ENCODE assay signal across 8 cellular contexts in genomic region chr7:150988230-150989226, GRCh38. TPM values are rescaled to one million over a fixed set of nuclear protein-coding genes. Genes with fewer than 3 reads are reported as not detected.
DNase-seq lines count a peak whose midpoint lies in the region; ATAC-seq lines count a peak whose summit lies in the region.

No MANE protein-coding gene starts in this region.

- POLR2A ChIA-PET in activated CD4-positive, alpha-beta memory T cell treated with anti-CD3 and anti-CD28 coated beads for 36 hours (lab: Charles Lee), result no interaction called here

- H3K27ac ChIP-seq in ectodermal cell (ENCODE audit: insufficient read depth, low read depth, low read length, poor library complexity, severe bottlenecking), result no peak overlapping the region

- no peaks in the 10 kb centered on the region for H3K27me3 ChIP-seq in ectodermal cell (ENCODE audit: control insufficient read depth, insufficient read depth, low read length, poor library complexity, severe bottlenecking)

- peaks cover 22% of the 10 kb centered on the region for H3K4me1 Mint-ChIP-seq in activated CD4-positive, alpha-beta memory T cell treated with anti-CD3 and anti-CD28 coated beads for 36 hours (ENCODE audit: low read depth)
- peaks cover 10 to 19% of the 10 kb centered on the region in 2 donors for H3K4me1 Mint-ChIP-seq in stimulated activated naive B cell treated with anti-CD40 and anti-IgM and Interleukin-4, amounts not matched to agents 10 μg/mL and 1 μg/mL and 100 μg/mL, for 72 hours

- no peaks in the 10 kb centered on the region for H3K36me3 ChIP-seq in ectodermal cell (ENCODE audit: control insufficient read depth, insufficient read depth, low read length)

- H3K4me1 ChIP-seq in ectodermal cell (ENCODE audit: control insufficient read depth, insufficient read depth, low read length), result peaks cover 6% of the 10 kb centered on the region

- DNase-seq in NK-92 treated with Interleukin-12 subunit alpha and Interleukin-12 subunit beta, amount 100 ng/mL, for 24 hours (lab: John Stamatoyannopoulos, UW), result peak; percentile 21
- DNase-seq in NK-92 (lab: John Stamatoyannopoulos, UW; ENCODE audit: unreplicated experiment) (no peak), NCI-H2227 (lab: John Stamatoyannopoulos, UW; ENCODE audit: unreplicated experiment) (peak; percentile 96), medulla oblongata (ENCODE audit: extremely low spot score) (peak; percentile 66)
- peak; percentile 79 for DNase-seq in activated CD4-positive, alpha-beta memory T cell treated with anti-CD3 and anti-CD28 coated beads for 36 hours
- DNase-seq in stimulated activated naive B cell treated with anti-CD40 and anti-IgM and Interleukin-4, amounts not matched to agents 10 μg/mL and 1 μg/mL and 100 μg/mL, for 72 hours, result no peak

- H3K4me3 ChIP-seq in ectodermal cell (ENCODE audit: insufficient read depth, low read depth, low read length), result peak overlapping the region; percentile 23

- ATAC-seq in stimulated activated naive B cell treated with anti-CD40 and anti-IgM and Interleukin-4, amounts not matched to agents 10 μg/mL and 1 μg/mL and 100 μg/mL, for 72 hours (replicated peaks), result peak; percentile 63 to 70
- ATAC-seq in GM21825 (IDR thresholded peaks at IDR 0.05; ENCODE audit: unreplicated experiment), result no peak

- intact Hi-C loops in activated CD4-positive, alpha-beta memory T cell treated with anti-CD3 and anti-CD28 coated beads for 36 hours (cut with micrococcal nuclease), result loop anchor here (1.0 kb wide), 2 partner anchors 90 to 210 kb away; no protein-coding TSS in a partner anchor

- H3K36me3 Mint-ChIP-seq in activated CD4-positive, alpha-beta memory T cell treated with anti-CD3 and anti-CD28 coated beads for 36 hours, result peaks cover 3% of the 10 kb centered on the region
- H3K36me3 Mint-ChIP-seq in stimulated activated naive B cell treated with anti-CD40 and anti-IgM and Interleukin-4, amounts not matched to agents 10 μg/mL and 1 μg/mL and 100 μg/mL, for 72 hours, result peaks cover 5 to 11% of the 10 kb centered on the region in 2 donors

- H3K9me3 ChIP-seq in ectodermal cell (ENCODE audit: control insufficient read depth, low read length), result peaks cover 2% of the 10 kb centered on the region

- no peak overlapping the region for H3K4me3 Mint-ChIP-seq in activated CD4-positive, alpha-beta memory T cell treated with anti-CD3 and anti-CD28 coated beads for 36 hours
- no peak overlapping the region for H3K4me3 Mint-ChIP-seq in stimulated activated naive B cell treated with anti-CD40 and anti-IgM and Interleukin-4, amounts not matched to agents 10 μg/mL and 1 μg/mL and 100 μg/mL, for 72 hours

- no peak overlapping the region for H3K27ac Mint-ChIP-seq in activated CD4-positive, alpha-beta memory T cell treated with anti-CD3 and anti-CD28 coated beads for 36 hours
- no peak overlapping the region for H3K27ac Mint-ChIP-seq in stimulated activated naive B cell treated with anti-CD40 and anti-IgM and Interleukin-4, amounts not matched to agents 10 μg/mL and 1 μg/mL and 100 μg/mL, for 72 hours

- CTCF ChIA-PET in activated CD4-positive, alpha-beta memory T cell treated with anti-CD3 and anti-CD28 coated beads for 36 hours (lab: Charles Lee), result interaction anchor here (0.5 to 7.4 kb wide), 16 partner anchors 9 to 319 kb away, joined by 3 to 53 read pairs (median 4); no protein-coding TSS in a partner anchor

- 29 to 31% methylated on average over 31 of the region's 31 CpGs for WGBS in ectodermal cell, 2 experiments

- peaks cover 25% of the 10 kb centered on the region for H3K9me3 Mint-ChIP-seq in activated CD4-positive, alpha-beta memory T cell treated with anti-CD3 and anti-CD28 coated beads for 36 hours
- H3K9me3 Mint-ChIP-seq in stimulated activated naive B cell treated with anti-CD40 and anti-IgM and Interleukin-4, amounts not matched to agents 10 μg/mL and 1 μg/mL and 100 μg/mL, for 72 hours, result peaks cover 9 to 12% of the 10 kb centered on the region in 2 donors

- no peaks in the 10 kb centered on the region for H3K27me3 Mint-ChIP-seq in activated CD4-positive, alpha-beta memory T cell treated with anti-CD3 and anti-CD28 coated beads for 36 hours
- H3K27me3 Mint-ChIP-seq in stimulated activated naive B cell treated with anti-CD40 and anti-IgM and Interleukin-4, amounts not matched to agents 10 μg/mL and 1 μg/mL and 100 μg/mL, for 72 hours, result peaks cover 61 to 81% of the 10 kb centered on the region in 2 donors

RNA-seq across cellular contexts. Expression of gene NOS3, which starts 2.3 kb away (rescaled TPM):
- 10 to 100 TPM; 10.4 to 13.2 TPM for total RNA-seq in activated CD4-positive, alpha-beta memory T cell treated with anti-CD3 and anti-CD28 coated beads for 36 hours
- polyA plus RNA-seq in ectodermal cell (2013, experiment 1 of 4), result 9.4 TPM
- polyA plus RNA-seq in ectodermal cell (2013, experiment 2 of 4), result 9.1 TPM
- polyA plus RNA-seq in ectodermal cell (2013, experiment 3 of 4), result 12.1 TPM
- polyA plus RNA-seq in ectodermal cell (2013, experiment 4 of 4), result 11.8 TPM

RNA-seq across cellular contexts. Expression of gene KCNH2, which starts 10.4 kb away (rescaled TPM):
- total RNA-seq in activated CD4-positive, alpha-beta memory T cell treated with anti-CD3 and anti-CD28 coated beads for 36 hours, result under 1 TPM; 0.34 to 0.45 TPM
- polyA plus RNA-seq in ectodermal cell (2013, experiment 1 of 4), result 10.7 TPM
- polyA plus RNA-seq in ectodermal cell (2013, experiment 2 of 4), result 11.5 TPM
- polyA plus RNA-seq in ectodermal cell (2013, experiment 3 of 4), result 12.1 TPM
- polyA plus RNA-seq in ectodermal cell (2013, experiment 4 of 4), result 13.3 TPM

RNA-seq across cellular contexts. Expression of gene ATG9B, which starts 35.8 kb away (rescaled TPM):
- total RNA-seq in activated CD4-positive, alpha-beta memory T cell treated with anti-CD3 and anti-CD28 coated beads for 36 hours, result 1 to 10 TPM; 3.5 to 4.6 TPM
- polyA plus RNA-seq in ectodermal cell (2013, experiment 1 of 4), result 4.7 TPM
- 2.9 TPM for polyA plus RNA-seq in ectodermal cell (2013, experiment 2 of 4)
- polyA plus RNA-seq in ectodermal cell (2013, experiment 3 of 4), result 3.0 TPM
- polyA plus RNA-seq in ectodermal cell (2013, experiment 4 of 4), result 2.6 TPM

RNA-seq across cellular contexts. Expression of gene ABCB8, which starts 39.7 kb away (rescaled TPM):
- 10 to 100 TPM; 48.4 to 49.5 TPM for total RNA-seq in activated CD4-positive, alpha-beta memory T cell treated with anti-CD3 and anti-CD28 coated beads for 36 hours
- 32.4 TPM for polyA plus RNA-seq in ectodermal cell (2013, experiment 1 of 4)
- 27.1 TPM for polyA plus RNA-seq in ectodermal cell (2013, experiment 2 of 4)
- polyA plus RNA-seq in ectodermal cell (2013, experiment 3 of 4), result 21.8 TPM
- polyA plus RNA-seq in ectodermal cell (2013, experiment 4 of 4), result 24.4 TPM

RNA-seq across cellular contexts. Expression of gene ASIC3, which starts 59.8 kb away (rescaled TPM):
- 1 to 10 TPM; 5.3 to 7.6 TPM for total RNA-seq in activated CD4-positive, alpha-beta memory T cell treated with anti-CD3 and anti-CD28 coated beads for 36 hours
- 3.7 TPM for polyA plus RNA-seq in ectodermal cell (2013, experiment 1 of 4)
- 4.1 TPM for polyA plus RNA-seq in ectodermal cell (2013, experiment 2 of 4)
- polyA plus RNA-seq in ectodermal cell (2013, experiment 3 of 4), result 3.6 TPM
- 4.9 TPM for polyA plus RNA-seq in ectodermal cell (2013, experiment 4 of 4)

Comparison
In these comparisons a context has a peak if more than half of its experiments do, and no peak if none do; other contexts are left out.
1. DNase-seq: peak in NK-92 treated with Interleukin-12 subunit alpha and Interleukin-12 subunit beta, amount 100 ng/mL, for 24 hours (single experiment), NCI-H2227 (single experiment), activated CD4-positive, alpha-beta memory T cell treated with anti-CD3 and anti-CD28 coated beads for 36 hours (single experiment) and medulla oblongata (single experiment); none in NK-92 (single experiment) and stimulated activated naive B cell treated with anti-CD40 and anti-IgM and Interleukin-4, amounts not matched to agents 10 μg/mL and 1 μg/mL and 100 μg/mL, for 72 hours (single experiment).